In the genomic region with DNA sequence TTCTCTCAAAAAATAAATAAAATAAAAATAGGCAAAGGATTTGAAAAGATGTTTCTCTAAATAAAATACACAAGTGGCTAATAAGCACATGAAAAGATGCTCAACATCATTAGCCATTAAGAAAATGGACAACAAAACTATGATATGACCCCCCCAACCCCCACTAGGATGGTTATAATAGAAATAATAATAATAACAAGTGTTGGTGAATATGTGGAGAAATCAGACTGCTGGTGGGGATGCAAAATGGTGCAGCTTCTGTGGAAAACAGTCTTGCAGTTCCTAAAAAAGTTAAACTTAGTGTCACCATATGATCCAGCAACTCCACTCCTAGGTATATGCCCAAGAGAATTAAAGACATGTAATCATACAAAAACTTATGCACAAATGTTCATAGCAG, we compare ENCODE assay signal across 30 cellular contexts. TPM values are rescaled to one million over a fixed set of nuclear protein-coding genes. Genes with fewer than 3 reads are reported as not detected.
"Had no signal": no experiment of that assay in that cellular context is flagged by ENCODE, and none has a peak within 500 bp of the region (broad histone marks: within the 10 kb centered on the region; RNA-seq: fewer than 3 reads in every experiment).

No MANE protein-coding gene starts in this region.

- H3K27ac ChIP-seq: stomach, suprapubic skin, testis, thoracic aorta, thyroid gland, tibial artery, tibial nerve, transverse colon, upper lobe of left lung, upper lobe of right lung, uterus, vagina had no signal

- DNase-seq: stimulated activated CD4-positive, alpha-beta T cell treated with anti-CD3 and anti-CD28 coated beads, Interleukin-2, amount 100 ng/mL, for 48 hours; stimulated activated CD4-positive, alpha-beta T cell treated with anti-CD3 and anti-CD28 coated beads, Interleukin-4, amount 100 ng/mL, for 1 hour; stimulated activated CD4-positive, alpha-beta T cell treated with anti-CD3 and anti-CD28 coated beads, Interleukin-4, amount 100 ng/mL, for 24 hours; stimulated activated CD4-positive, alpha-beta T cell treated with anti-CD3 and anti-CD28 coated beads, Interleukin-4, amount 100 ng/mL, for 4 hours; stimulated activated CD8-positive, alpha-beta memory T cell treated with anti-CD3 and anti-CD28 coated beads, Interleukin-4, amount 100 ng/mL, for 48 hours; stimulated activated naive B cell treated with anti-CD40 and anti-IgM and Interleukin-4, amounts not matched to agents 10 μg/mL and 1 μg/mL and 100 μg/mL, for 72 hours; stimulated activated naive CD4-positive, alpha-beta T cell; stimulated activated naive CD4-positive, alpha-beta T cell treated with Interleukin-2 at 50 U/mL for 16 hours; stimulated activated naive CD8-positive, alpha-beta T cell treated with anti-CD3 and anti-CD28 coated beads, Interleukin-15, amount 100 ng/mL, for 72 hours; stimulated activated naive CD8-positive, alpha-beta T cell treated with anti-CD3 and anti-CD28 coated beads, Interleukin-15, Interleukin-2, amounts not matched to agents 100 U/mL and 50 U/mL, for 24 hours; stomach; substantia nigra; testis; thyroid gland; tibial artery; transverse colon; trophoblast cell; upper lobe of left lung; upper lobe of right lung; uterus had no signal

- H3K9me3 ChIP-seq: stomach, suprapubic skin, testis, thoracic aorta, thyroid gland, tibial artery, tibial nerve, transverse colon, upper lobe of left lung, upper lobe of right lung, uterus, vagina had no signal

- H3K36me3 ChIP-seq: stomach, suprapubic skin, thoracic aorta, thyroid gland, tibial artery, tibial nerve, transverse colon, upper lobe of left lung, upper lobe of right lung, uterus, vagina had no signal

- ATAC-seq: stimulated activated effector memory CD8-positive, alpha-beta T cell treated with anti-CD3 and anti-CD28 coated beads, Interleukin-12 subunit alpha, Interleukin-12 subunit beta, amount 100 ng/mL, for 72 hours; stimulated activated memory B cell treated with anti-CD40 and anti-IgM and Interleukin-4, amounts not matched to agents 10 μg/mL and 1 μg/mL and 100 μg/mL, for 72 hours; stimulated activated naive B cell treated with anti-CD40 and anti-IgM and Interleukin-4, amounts not matched to agents 10 μg/mL and 1 μg/mL and 100 μg/mL, for 72 hours; stimulated activated naive CD8-positive, alpha-beta T cell treated with anti-CD3 and anti-CD28 coated beads, Interleukin-15, amount 100 ng/mL, for 72 hours; stimulated activated naive CD8-positive, alpha-beta T cell treated with anti-CD3 and anti-CD28 coated beads, Interleukin-15, Interleukin-2, amounts not matched to agents 100 U/mL and 50 U/mL, for 24 hours; upper lobe of right lung had no signal

- H3K4me3 ChIP-seq: stomach, suprapubic skin, testis, thoracic aorta, thyroid gland, tibial artery, tibial nerve, transverse colon, upper lobe of left lung, upper lobe of right lung, uterus, vagina had no signal

- H3K4me1 ChIP-seq: stomach, suprapubic skin, testis, thyroid gland, tibial artery, tibial nerve, upper lobe of left lung, upper lobe of right lung, uterus, vagina had no signal

- H3K27me3 ChIP-seq: stomach, suprapubic skin, testis, thyroid gland, tibial nerve, transverse colon, upper lobe of left lung, upper lobe of right lung, uterus, vagina had no signal

RNA-seq across cellular contexts. Expression of gene MYCBPAP, which starts 9.0 kb away (rescaled TPM):
- total RNA-seq: vagina had no signal

RNA-seq across cellular contexts. Expression of gene CHAD, which starts 30.6 kb away (rescaled TPM):
- total RNA-seq: subcutaneous adipose tissue, thoracic aorta, tibial nerve, upper lobe of right lung, ureter, uterus, vagina had no signal
- polyA plus RNA-seq: urinary bladder had no signal

RNA-seq across cellular contexts. Expression of gene EPN3, which starts 33.3 kb away (rescaled TPM):
- total RNA-seq: subcutaneous adipose tissue, temporal lobe had no signal
